In the genomic region with DNA sequence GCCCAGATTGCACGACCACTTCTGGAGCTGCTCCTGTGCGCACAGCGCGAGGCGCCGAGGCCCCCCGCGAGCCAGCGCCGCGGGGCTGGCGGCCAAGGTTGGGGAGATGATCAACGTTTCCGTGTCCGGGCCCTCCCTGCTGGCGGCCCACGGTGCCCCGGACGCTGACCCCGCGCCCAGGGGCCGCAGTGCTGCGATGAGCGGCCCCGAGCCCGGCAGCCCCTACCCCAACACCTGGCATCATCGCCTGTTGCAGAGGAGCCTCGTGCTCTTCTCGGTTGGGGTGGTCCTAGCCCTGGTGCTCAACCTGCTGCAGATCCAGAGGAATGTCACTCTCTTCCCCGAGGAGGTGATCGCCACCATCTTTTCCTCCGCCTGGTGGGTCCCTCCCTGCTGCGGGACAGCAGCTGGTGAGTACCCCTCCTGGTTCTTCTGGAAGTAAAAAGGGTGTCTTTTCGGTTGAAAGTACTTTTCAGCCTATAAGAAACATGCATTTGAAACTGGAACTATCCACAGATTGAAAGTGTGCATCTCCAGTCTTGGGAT, we compare ENCODE assay signal across 8 cellular contexts. TPM values are rescaled to one million over a fixed set of nuclear protein-coding genes. Genes with fewer than 3 reads are reported as not detected.
DNase-seq lines count a peak whose midpoint lies in the region; ATAC-seq lines count a peak whose summit lies in the region.

No MANE protein-coding gene starts in this region.

- H3K36me3 ChIP-seq in iPS-20b (ENCODE audit: insufficient read depth, low read depth, low read length): peaks cover 40% of the 10 kb centered on the region; the same call in 1 of the 2 replicates

- no peaks in the 10 kb centered on the region for H3K27me3 ChIP-seq in iPS-20b (ENCODE audit: insufficient read depth, low read length)

- H3K4me1 Mint-ChIP-seq in activated CD8-positive, alpha-beta memory T cell treated with anti-CD3 and anti-CD28 coated beads, Interleukin-2, amount 10 ng/mL, durations not matched to agents 7 days and 5 days: peaks cover 55% of the 10 kb centered on the region

- peak overlapping the region; percentile 84; the same call in 1 of the 2 replicates for H3K9ac ChIP-seq in iPS-20b (ENCODE audit: low read depth, low read length)

- peaks cover 12% of the 10 kb centered on the region for H3K4me1 ChIP-seq in iPS-20b (ENCODE audit: insufficient read depth, low read length)

- H3K27ac ChIP-seq in adipose tissue (ENCODE audit: low read depth, low read length) (peak overlapping the region; percentile 64), iPS-20b (ENCODE audit: low read length) (peak overlapping the region; percentile 41), substantia nigra (ENCODE audit: low read depth, low read length, poor library complexity, severe bottlenecking) (peak overlapping the region; percentile 97)

- WGBS in adipose tissue, 3 donors: 0 to 1% (median 1%) methylated on average over 32 to 34 of the region's 34 CpGs

- no peaks in the 10 kb centered on the region for H3K27me3 Mint-ChIP-seq in activated CD8-positive, alpha-beta memory T cell treated with anti-CD3 and anti-CD28 coated beads, Interleukin-2, amount 10 ng/mL, durations not matched to agents 7 days and 5 days

- H3K27ac Mint-ChIP-seq in activated CD8-positive, alpha-beta memory T cell treated with anti-CD3 and anti-CD28 coated beads, Interleukin-2, amount 10 ng/mL, durations not matched to agents 7 days and 5 days: peak overlapping the region; percentile 97

- H3K9me3 Mint-ChIP-seq in activated CD8-positive, alpha-beta memory T cell treated with anti-CD3 and anti-CD28 coated beads, Interleukin-2, amount 10 ng/mL, durations not matched to agents 7 days and 5 days (ENCODE audit: low read depth): no peaks in the 10 kb centered on the region

- H3K4me3 Mint-ChIP-seq in activated CD8-positive, alpha-beta memory T cell treated with anti-CD3 and anti-CD28 coated beads, Interleukin-2, amount 10 ng/mL, durations not matched to agents 7 days and 5 days: peak overlapping the region; percentile 88

- H3K4me3 ChIP-seq in iPS-20b (ENCODE audit: low read length): peak overlapping the region; percentile 88

- peaks cover 55% of the 10 kb centered on the region for H3K36me3 Mint-ChIP-seq in activated CD8-positive, alpha-beta memory T cell treated with anti-CD3 and anti-CD28 coated beads, Interleukin-2, amount 10 ng/mL, durations not matched to agents 7 days and 5 days

- ATAC-seq in activated CD8-positive, alpha-beta memory T cell treated with anti-CD3 and anti-CD28 coated beads, Interleukin-2, amount 10 ng/mL, durations not matched to agents 7 days and 5 days: peak; percentile 0
- peak; percentile 1 for ATAC-seq in HG03558 (IDR thresholded peaks at IDR 0.05; ENCODE audit: extremely low read depth, unreplicated experiment)

- no peaks in the 10 kb centered on the region for H3K9me3 ChIP-seq in iPS-20b (ENCODE audit: insufficient read depth, low read depth, low read length)

- CTCF ChIA-PET in activated CD8-positive, alpha-beta memory T cell treated with anti-CD3 and anti-CD28 coated beads, Interleukin-2, amount 10 ng/mL, durations not matched to agents 7 days and 5 days (lab: Charles Lee): interaction anchor here (1.0 to 4.7 kb wide), 7 partner anchors 35 to 371 kb away, joined by 3 to 35 read pairs (median 12); no protein-coding TSS in a partner anchor

- peak; percentile 59 for DNase-seq in activated CD8-positive, alpha-beta memory T cell treated with anti-CD3 and anti-CD28 coated beads, Interleukin-2, amount 10 ng/mL, durations not matched to agents 7 days and 5 days
- DNase-seq in activated CD8-positive, alpha-beta memory T cell treated with anti-CD3 and anti-CD28 coated beads for 24 hours: no peak
- DNase-seq in substantia nigra (lab: John Stamatoyannopoulos, UW) (peak in 6 of 49 donors; percentile 39 to 65 (median 51)), MV-4-11 (lab: John Stamatoyannopoulos, UW) (no peak), NCI-H187 (lab: John Stamatoyannopoulos, UW) (no peak)

RNA-seq across cellular contexts. Expression of gene INSIG1, which starts 0.7 kb away (rescaled TPM):
- 100 to 1,000 TPM; 145 to 164 TPM for total RNA-seq in activated CD8-positive, alpha-beta memory T cell treated with anti-CD3 and anti-CD28 coated beads, Interleukin-2, amount 10 ng/mL, durations not matched to agents 7 days and 5 days
- 100 to 1,000 TPM in 1 of 3 donors, 10 to 100 TPM in 2; 50.2 to 185 (median 61.0) TPM for polyA plus RNA-seq in adipose tissue

Comparison
In these comparisons a context has a peak if more than half of its experiments do, and no peak if none do; other contexts are left out.
1. H3K27ac ChIP-seq: peak in every context shown above with its lines; median percentile 97 in substantia nigra; 64 in adipose tissue; 41 in iPS-20b.